ENCODE assay signal across 10 cellular contexts in genomic region chr11:114160884-114161283, GRCh38.
A peak's percentile ranks its signal among the peaks of the same experiment; 100 is the strongest.
DNase-seq lines count a peak whose midpoint lies in the region; ATAC-seq and TF ChIP-seq lines count a peak whose summit lies in the region.
"Had no signal": no experiment of that assay in that cellular context is flagged by ENCODE, and none has a peak within 500 bp of the region (broad histone marks: within the 10 kb centered on the region; RNA-seq: fewer than 3 reads in every experiment).

No MANE protein-coding gene starts in this region.

- H3K9me3 Mint-ChIP-seq in stimulated activated naive B cell treated with anti-CD40 and anti-IgM and Interleukin-4, amounts not matched to agents 10 μg/mL and 1 μg/mL and 100 μg/mL, for 72 hours: peaks cover 3 to 5% of the 10 kb centered on the region in 2 donors
- no peaks in the 10 kb centered on the region for H3K9me3 Mint-ChIP-seq in Calu3 (ENCODE audit: low read depth, unreplicated experiment)
- H3K9me3 Mint-ChIP-seq: H9 had no signal

- peak overlapping the region; percentile 11 to 69 for H3K4me3 Mint-ChIP-seq in stimulated activated naive B cell treated with anti-CD40 and anti-IgM and Interleukin-4, amounts not matched to agents 10 μg/mL and 1 μg/mL and 100 μg/mL, for 72 hours
- no peak overlapping the region for H3K4me3 Mint-ChIP-seq in Calu3 (ENCODE audit: low read depth, unreplicated experiment)
- H3K4me3 Mint-ChIP-seq: H9 had no signal

- CTCF ChIA-PET in Calu3 (lab: Charles Lee): no interaction called here

- WGBS in adrenal gland, 4 donors: 88 to 93% (median 91%) methylated on average over 4 to 5 of the region's 5 CpGs

- no peaks in the 10 kb centered on the region for H4K20me1 ChIP-seq in Loucy (ENCODE audit: insufficient read depth, low read length, poor library complexity, severe bottlenecking)

- H3K4me1 Mint-ChIP-seq in stimulated activated naive B cell treated with anti-CD40 and anti-IgM and Interleukin-4, amounts not matched to agents 10 μg/mL and 1 μg/mL and 100 μg/mL, for 72 hours: peaks cover 64 to 93% of the 10 kb centered on the region in 2 donors
- H3K4me1 Mint-ChIP-seq in Calu3 (ENCODE audit: low read depth, unreplicated experiment): peaks cover 8% of the 10 kb centered on the region

- intact Hi-C loops in adrenal gland (cut with DNase I) (no loop called here), left lung (cut with DNase I) (loop anchor here in 1 of 2 donors (10.0 kb wide), 1 partner anchor 96 kb away; no protein-coding TSS in a partner anchor), Calu3 (cut with micrococcal nuclease; ENCODE audit: unreplicated experiment) (no loop called here)

- no peaks in the 10 kb centered on the region for H3K27me3 Mint-ChIP-seq in stimulated activated naive B cell treated with anti-CD40 and anti-IgM and Interleukin-4, amounts not matched to agents 10 μg/mL and 1 μg/mL and 100 μg/mL, for 72 hours
- peaks cover 99% of the 10 kb centered on the region for H3K27me3 Mint-ChIP-seq in Calu3 (ENCODE audit: unreplicated experiment)

- DNase-seq in adrenal gland: no peak
- DNase-seq in left lung: no peak
- no peak for DNase-seq in stimulated activated naive B cell treated with anti-CD40 and anti-IgM and Interleukin-4, amounts not matched to agents 10 μg/mL and 1 μg/mL and 100 μg/mL, for 72 hours
- no peak for DNase-seq in RPMI8226
- no peak for DNase-seq in activated gamma-delta T cell treated with Interleukin-2 at 50 U/mL for 16 hours
- DNase-seq in Calu3: no peak
- DNase-seq in DMS79 treated with DMSO at 0.1 percent for 48 hours (lab: John Stamatoyannopoulos, UW): no peak
- DNase-seq: H9, IMR-90 had no signal

- 0 out of 2 replicates have a peak, but pooled peaks cover 2% of the 10 kb centered on the region for H3F3A ChIP-seq in Loucy (ENCODE audit: low read depth)

- H3K9me3 ChIP-seq in Loucy (ENCODE audit: insufficient read depth, low read depth, low read length) (no peaks in the 10 kb centered on the region), adrenal gland (replicated peaks in 1 of 3) (no peaks in the 10 kb centered on the region), left lung (no peaks in the 10 kb centered on the region)

- H3K4me3 ChIP-seq in Loucy (ENCODE audit: low read length, poor library complexity, severe bottlenecking) (peak overlapping the region; percentile 69), adrenal gland (peak overlapping the region in 1 of 4 donors; percentile 30), left lung (no peak overlapping the region)

- TF ChIP-seq CTCF in Loucy (conservative IDR thresholded peaks at IDR 0.05; ENCODE audit: low read length): no peak
- TF ChIP-seq CTCF in adrenal gland (IDR thresholded peaks at IDR 0.05): no peak
- TF ChIP-seq CTCF in left lung (IDR thresholded peaks at IDR 0.05): no peak
- no peak for TF ChIP-seq CTCF in Calu3 (IDR thresholded peaks at IDR 0.05; ENCODE audit: unreplicated experiment)

- peak overlapping the region; percentile 68 for H3K9ac ChIP-seq in Loucy (ENCODE audit: low read depth, low read length, poor library complexity, severe bottlenecking)

- peaks cover 0 to 6% of the 10 kb centered on the region in 2 donors for H3K36me3 Mint-ChIP-seq in stimulated activated naive B cell treated with anti-CD40 and anti-IgM and Interleukin-4, amounts not matched to agents 10 μg/mL and 1 μg/mL and 100 μg/mL, for 72 hours
- H3K36me3 Mint-ChIP-seq in Calu3 (ENCODE audit: insufficient read depth, unreplicated experiment): peaks cover 12% of the 10 kb centered on the region

- no peak overlapping the region for H2AFZ ChIP-seq in Loucy (ENCODE audit: low read length)

- peak overlapping the region; percentile 72 for H3K27ac Mint-ChIP-seq in stimulated activated naive B cell treated with anti-CD40 and anti-IgM and Interleukin-4, amounts not matched to agents 10 μg/mL and 1 μg/mL and 100 μg/mL, for 72 hours
- H3K27ac Mint-ChIP-seq in Calu3 (ENCODE audit: unreplicated experiment): no peak overlapping the region
- H3K27ac Mint-ChIP-seq: H9 had no signal

- no peaks in the 10 kb centered on the region for H3K79me2 ChIP-seq in Loucy (ENCODE audit: insufficient read depth, low read length)

- H3K27ac ChIP-seq in adrenal gland (peak overlapping the region; percentile 90 to 99 (median 98)), left lung (peak overlapping the region; percentile 75 to 84)

- H3K4me1 ChIP-seq in Loucy (ENCODE audit: insufficient read depth, low read length, poor library complexity, severe bottlenecking) (peaks cover 72% of the 10 kb centered on the region), adrenal gland (replicated peaks in 1 of 2) (peaks cover 76 to 95% of the 10 kb centered on the region in 2 donors), left lung (peaks cover 70 to 100% of the 10 kb centered on the region in 2 donors)

- no TSS peak for BruUV-seq in Calu3 (replicated peaks; lab: Mats Ljungman, UMichigan)

- H3K9me2 ChIP-seq in Loucy (replicated peaks; ENCODE audit: low read depth, low read length): no peaks in the 10 kb centered on the region

- ATAC-seq in left lung: no peak
- peak in 1 of 2 donors; percentile 32 for ATAC-seq in stimulated activated naive B cell treated with anti-CD40 and anti-IgM and Interleukin-4, amounts not matched to agents 10 μg/mL and 1 μg/mL and 100 μg/mL, for 72 hours (replicated peaks)

- no peaks in the 10 kb centered on the region for H3K36me3 ChIP-seq in Loucy (ENCODE audit: insufficient read depth, low read length)
- peaks cover 0 to 16% of the 10 kb centered on the region in 2 donors for H3K36me3 ChIP-seq in adrenal gland (replicated peaks in 1 of 2)
- H3K36me3 ChIP-seq in left lung: peaks cover 0 to 22% of the 10 kb centered on the region in 2 donors

- TF ChIP-seq POLR2A in adrenal gland (IDR thresholded peaks at IDR 0.05): no peak

- H3K27me3 ChIP-seq in Loucy (ENCODE audit: insufficient read depth, low read length, poor library complexity, severe bottlenecking): no peaks in the 10 kb centered on the region
- no peaks in the 10 kb centered on the region for H3K27me3 ChIP-seq in adrenal gland
- no peaks in the 10 kb centered on the region for H3K27me3 ChIP-seq in left lung

- H3K4me2 ChIP-seq in Loucy (ENCODE audit: low read depth, low read length, poor library complexity, severe bottlenecking): peak overlapping the region; percentile 87
